In genomic region chr19:11848594-11849263, GRCh38 we compare ENCODE assay signal across 8 cellular contexts. TPM values are rescaled to one million over a fixed set of nuclear protein-coding genes. Genes with fewer than 3 reads are reported as not detected.
DNase-seq lines count a peak whose midpoint lies in the region; ATAC-seq lines count a peak whose summit lies in the region.

TSS of gene ZNF439 (plus strand) at chr19:11848726. CDS start at chr19:11848868, 142 bp downstream.

- peaks cover 23% of the 10 kb centered on the region for H4K20me1 ChIP-seq in BLaER1

- H3K27me3 ChIP-seq in BLaER1 (no peaks in the 10 kb centered on the region), right cardiac atrium (ENCODE audit: control insufficient read depth, insufficient read depth) (no peaks in the 10 kb centered on the region)

- H3K27ac ChIP-seq in BLaER1 (peak within 1 kb of the TSS; percentile 93), angular gyrus (ENCODE audit: low read depth, low read length) (peak within 1 kb of the TSS; percentile 84), right cardiac atrium (ENCODE audit: low read length) (peak within 1 kb of the TSS; percentile 23), urinary bladder (ENCODE audit: low read depth) (peak within 1 kb of the TSS; percentile 40)

- peaks cover 34% of the 10 kb centered on the region for H3K9me3 ChIP-seq in BLaER1
- H3K9me3 ChIP-seq in right cardiac atrium (ENCODE audit: control insufficient read depth, low read length), result no peaks in the 10 kb centered on the region

- whole genome bisulfite sequencing in right cardiac atrium, result under 1% methylated on average over 53 of the region's 53 CpGs
- WGBS in urinary bladder, result under 1% methylated on average over 53 of the region's 53 CpGs

- H3K4me2 ChIP-seq in BLaER1, result peak within 1 kb of the TSS; percentile 91

- H3K4me1 ChIP-seq in BLaER1 (peaks cover 26% of the 10 kb centered on the region), right cardiac atrium (ENCODE audit: control insufficient read depth, insufficient read depth, low read length) (no peaks in the 10 kb centered on the region), urinary bladder (ENCODE audit: insufficient read depth) (no peaks in the 10 kb centered on the region)

- peak within 1 kb of the TSS; percentile 87 for H3K9ac ChIP-seq in BLaER1

- H3K36me3 ChIP-seq in BLaER1 (peaks cover 36% of the 10 kb centered on the region), urinary bladder (ENCODE audit: insufficient read depth) (no peaks in the 10 kb centered on the region)

- peak; percentile 80 for DNase-seq in NCI-H1092 (lab: John Stamatoyannopoulos, UW)
- DNase-seq in T-helper 2 cell, result peak; percentile 64 to 84 (median 77)
- DNase-seq in right cardiac atrium, result peak; percentile 93 to 98 (median 97)
- peak; percentile 56 for DNase-seq in renal cortical epithelial cell (ENCODE audit: low read depth)

- H3K4me3 ChIP-seq in BLaER1 (peak within 1 kb of the TSS; percentile 81), right cardiac atrium (ENCODE audit: low read length) (peak within 1 kb of the TSS; percentile 70), urinary bladder (ENCODE audit: low read depth, low read length) (peak within 1 kb of the TSS; percentile 62)

- intact Hi-C loops in right cardiac atrium (cut with DNase I), result no loop called here

- peak; percentile 65 for ATAC-seq in GM21381 (IDR thresholded peaks at IDR 0.05; ENCODE audit: unreplicated experiment)
- ATAC-seq in right cardiac atrium, result peak; percentile 100

RNA-seq across cellular contexts. Expression of gene ZNF439, which starts in this region (rescaled TPM):
- 1 to 10 TPM; 4.7 to 5.5 (median 5.4) TPM for total RNA-seq in right cardiac atrium
- 4.7 TPM for polyA plus RNA-seq in right cardiac atrium
- 3.8 and 12.9 TPM in 2 replicates for total RNA-seq in renal cortical epithelial cell
- total RNA-seq in urinary bladder, result 26.2 TPM
- polyA plus RNA-seq in urinary bladder, result 3.6 TPM

Comparison
In these comparisons a context has a peak if more than half of its experiments do, and no peak if none do; other contexts are left out.
1. Peak in every context shown above with its lines: DNase-seq, ATAC-seq, H3K4me3 ChIP-seq and H3K27ac ChIP-seq.
2. H3K27ac ChIP-seq: peak in every context shown above with its lines; median percentile 93 in BLaER1; 84 in angular gyrus; 40 in urinary bladder; 23 in right cardiac atrium.